In the genomic region with DNA sequence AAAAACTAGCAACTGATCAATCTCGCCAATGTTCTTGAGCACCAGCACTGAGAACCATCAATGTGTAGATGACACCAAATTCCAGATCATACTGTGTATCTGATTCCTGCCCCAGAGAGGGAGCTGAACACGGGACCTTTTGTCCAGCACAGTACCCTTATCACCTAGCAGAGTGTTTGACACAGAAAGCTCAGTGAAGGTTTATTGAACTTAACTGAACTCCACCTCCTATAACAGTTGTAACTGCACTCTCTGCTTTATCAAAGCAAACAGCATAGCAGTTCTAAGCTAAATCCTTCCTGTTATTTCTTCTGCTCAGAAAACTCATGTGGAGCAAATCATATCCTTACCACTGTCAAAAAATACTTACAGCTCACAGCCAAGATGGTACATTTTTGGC, we compare ENCODE assay signal across 24 cellular contexts.
"Had no signal": no experiment of that assay in that cellular context is flagged by ENCODE, and none has a peak within 500 bp of the region (broad histone marks: within the 10 kb centered on the region; RNA-seq: fewer than 3 reads in every experiment).

No MANE protein-coding gene starts in this region.

- H3K36me3 ChIP-seq: colonic mucosa, esophagus squamous epithelium, gastrocnemius medialis, heart right ventricle, left ventricle myocardium inferior, lower lobe of right lung had no signal

- ATAC-seq: effector memory CD8-positive, alpha-beta T cell; esophagus mucosa; gastrocnemius medialis; heart right ventricle; lower lobe of right lung had no signal

- H3K27ac ChIP-seq: colonic mucosa, epithelial cell of prostate, esophagus squamous epithelium, gastrocnemius medialis, heart right ventricle, left ventricle myocardium inferior, lower lobe of right lung had no signal

- H3K9me3 ChIP-seq: colonic mucosa, gastrocnemius medialis had no signal

- H3K27me3 ChIP-seq: colonic mucosa, gastrocnemius medialis had no signal

- H3K4me1 ChIP-seq: colonic mucosa, esophagus squamous epithelium, gastrocnemius medialis, heart right ventricle, left ventricle myocardium inferior, lower lobe of right lung had no signal

- DNase-seq: colonic mucosa; cortex of kidney; effector CD8-positive, alpha-beta T cell; effector memory CD8-positive, alpha-beta T cell; endodermal cell; erythroblast; esophagus squamous epithelium; foreskin fibroblast; foreskin melanocyte; gastrocnemius medialis; glutamatergic neuron; head of caudate nucleus; heart right ventricle; hippocampal formation; immature natural killer cell; islet precursor cell; kidney; kidney glomerular epithelial cell; left ventricle myocardium inferior; lower lobe of right lung; mesenchymal stem cell had no signal

- H3K4me3 ChIP-seq: colonic mucosa, esophagus squamous epithelium, gastrocnemius medialis, heart right ventricle, left ventricle myocardium inferior, lower lobe of right lung had no signal

- FAIRE-seq: endometrium, kidney had no signal
